In genomic region chr11:561148-562003, GRCh38 we compare ENCODE assay signal across 8 cellular contexts. TPM values are rescaled to one million over a fixed set of nuclear protein-coding genes. Genes with fewer than 3 reads are reported as not detected.
DNase-seq lines count a peak whose midpoint lies in the region; ATAC-seq and TF ChIP-seq lines count a peak whose summit lies in the region.

No MANE protein-coding gene starts in this region.

- H3K9me3 ChIP-seq in ectodermal cell (ENCODE audit: control insufficient read depth, low read length) (no peaks in the 10 kb centered on the region), muscle layer of duodenum (ENCODE audit: control insufficient read depth in 1 of 2, low read length in 2 of 2) (no peaks in the 10 kb centered on the region)

- DNase-seq in AG10803 (ENCODE audit: low read depth) (peak; percentile 39), SW 1271 (lab: John Stamatoyannopoulos, UW) (no peak), cerebellar cortex (ENCODE audit: low spot score) (no peak)

- H3K36me3 ChIP-seq in ectodermal cell (ENCODE audit: control insufficient read depth, insufficient read depth, low read length) (no peaks in the 10 kb centered on the region), muscle layer of duodenum (ENCODE audit: control insufficient read depth in 1 of 2, insufficient read depth in 2 of 2, low read length in 2 of 2) (no peaks in the 10 kb centered on the region)

- no peak for TF ChIP-seq CTCF in AG10803 (conservative IDR thresholded peaks at IDR 0.05; ENCODE audit: low read length)

- ATAC-seq in GM18867 (IDR thresholded peaks at IDR 0.05; ENCODE audit: unreplicated experiment) = peak; percentile 31
- peak; percentile 27 for ATAC-seq in HG03066 (IDR thresholded peaks at IDR 0.05; ENCODE audit: low read depth, unreplicated experiment)

- no peak overlapping the region for H3K27ac ChIP-seq in ectodermal cell (ENCODE audit: insufficient read depth, low read depth, low read length, poor library complexity, severe bottlenecking)
- no peak overlapping the region for H3K27ac ChIP-seq in muscle layer of duodenum (ENCODE audit: low read length)

- 8 to 9% methylated on average over 67 of the region's 67 CpGs for WGBS in ectodermal cell, 2 experiments

- H3K27me3 ChIP-seq in ectodermal cell (ENCODE audit: control insufficient read depth, insufficient read depth, low read length, poor library complexity, severe bottlenecking) (peaks cover 51% of the 10 kb centered on the region), muscle layer of duodenum (ENCODE audit: low read depth, low read length) (peaks cover 6% of the 10 kb centered on the region)

- peaks cover 21% of the 10 kb centered on the region for H3K4me1 ChIP-seq in ectodermal cell (ENCODE audit: control insufficient read depth, insufficient read depth, low read length)
- H3K4me1 ChIP-seq in muscle layer of duodenum (ENCODE audit: control insufficient read depth in 1 of 2, insufficient read depth in 2 of 2, low read length in 2 of 2) = peaks cover 0 to 20% of the 10 kb centered on the region in 2 donors

- peak overlapping the region; percentile 54 for H3K4me3 ChIP-seq in AG10803 (ENCODE audit: low read length)
- peak overlapping the region; percentile 77 for H3K4me3 ChIP-seq in ectodermal cell (ENCODE audit: insufficient read depth, low read depth, low read length)
- H3K4me3 ChIP-seq in muscle layer of duodenum (ENCODE audit: low read depth in 1 of 2, low read length in 2 of 2) = peak overlapping the region; percentile 48 to 80

TF ChIP-seq in PFSK-1, 5 proteins besides CTCF, POLR2A, EP300 and RAD21:
- peak; percentile 12 for TF ChIP-seq FOXP2 (optimal IDR thresholded peaks at IDR 0.05; ENCODE audit: borderline replicate concordance, extremely low read depth, extremely low read length, insufficient read depth)
- TF ChIP-seq POLR2AphosphoS5 (IDR thresholded peaks at IDR 0.05; ENCODE audit: low read depth, low read length) = no peak
- TF ChIP-seq SIN3A (IDR thresholded peaks at IDR 0.05; ENCODE audit: borderline replicate concordance, insufficient read depth, low read length) = no peak
- TF ChIP-seq REST (IDR thresholded peaks at IDR 0.05; ENCODE audit: insufficient read depth in 1 of 2, low read depth in 2 of 2, low read length in 2 of 2) = no peak
- TF ChIP-seq TAF1 (IDR thresholded peaks at IDR 0.05; ENCODE audit: borderline replicate concordance, insufficient read depth, low read length) = no peak

RNA-seq across cellular contexts. Expression of gene RASSF7, which starts 0.6 kb away (rescaled TPM):
- 16.9 TPM for polyA plus RNA-seq in PFSK-1 (2012; ENCODE audit: insufficient read length, low read depth)
- polyA plus RNA-seq in ectodermal cell (2013, experiment 1 of 4) = 10.0 TPM
- polyA plus RNA-seq in ectodermal cell (2013, experiment 2 of 4) = 9.9 TPM
- 10.7 TPM for polyA plus RNA-seq in ectodermal cell (2013, experiment 3 of 4)
- 11.4 TPM for polyA plus RNA-seq in ectodermal cell (2013, experiment 4 of 4)

RNA-seq across cellular contexts. Expression of gene LMNTD2, which starts 0.8 kb away (rescaled TPM):
- 2.6 TPM for polyA plus RNA-seq in PFSK-1 (2012; ENCODE audit: insufficient read length, low read depth)
- 1.5 TPM for polyA plus RNA-seq in ectodermal cell (2013, experiment 1 of 4)
- polyA plus RNA-seq in ectodermal cell (2013, experiment 2 of 4) = 0.98 TPM
- polyA plus RNA-seq in ectodermal cell (2013, experiment 3 of 4) = 1.7 TPM
- polyA plus RNA-seq in ectodermal cell (2013, experiment 4 of 4) = 1.9 TPM

RNA-seq across cellular contexts. Expression of gene PHRF1, which starts 14.9 kb away (rescaled TPM):
- 36.4 TPM for polyA plus RNA-seq in PFSK-1 (2012; ENCODE audit: insufficient read length, low read depth)
- polyA plus RNA-seq in ectodermal cell (2013, experiment 1 of 4) = 31.3 TPM
- 31.5 TPM for polyA plus RNA-seq in ectodermal cell (2013, experiment 2 of 4)
- 23.2 TPM for polyA plus RNA-seq in ectodermal cell (2013, experiment 3 of 4)
- polyA plus RNA-seq in ectodermal cell (2013, experiment 4 of 4) = 24.9 TPM

RNA-seq across cellular contexts. Expression of gene LRRC56, which starts 24.0 kb away (rescaled TPM):
- polyA plus RNA-seq in PFSK-1 (2012; ENCODE audit: insufficient read length, low read depth) = 2.3 TPM
- polyA plus RNA-seq in ectodermal cell (2013, experiment 1 of 4) = 1.7 TPM
- polyA plus RNA-seq in ectodermal cell (2013, experiment 2 of 4) = 1.8 TPM
- 1.6 TPM for polyA plus RNA-seq in ectodermal cell (2013, experiment 3 of 4)
- polyA plus RNA-seq in ectodermal cell (2013, experiment 4 of 4) = 1.8 TPM

RNA-seq across cellular contexts. Expression of gene HRAS, which starts 26.0 kb away (rescaled TPM):
- 198 TPM for polyA plus RNA-seq in PFSK-1 (2012; ENCODE audit: insufficient read length, low read depth)
- 58.3 TPM for polyA plus RNA-seq in ectodermal cell (2013, experiment 1 of 4)
- 47.5 TPM for polyA plus RNA-seq in ectodermal cell (2013, experiment 2 of 4)
- 31.8 TPM for polyA plus RNA-seq in ectodermal cell (2013, experiment 3 of 4)
- polyA plus RNA-seq in ectodermal cell (2013, experiment 4 of 4) = 40.1 TPM
